In genomic region chr5:173711466-173711865, GRCh38 we compare ENCODE assay signal across 29 cellular contexts.
"Had no signal": no experiment of that assay in that cellular context is flagged by ENCODE, and none has a peak within 500 bp of the region (broad histone marks: within the 10 kb centered on the region; RNA-seq: fewer than 3 reads in every experiment).

No MANE protein-coding gene starts in this region.

- H3K4me1 Mint-ChIP-seq: activated CD4-positive, alpha-beta T cell treated with anti-CD3 and anti-CD28 coated beads for 36 hours; activated CD4-positive, alpha-beta T cell treated with anti-CD3 and anti-CD28 coated beads, Interleukin-2, amount 10 ng/mL, durations not matched to agents 24 days and 14 days; activated CD8-positive, alpha-beta memory T cell treated with anti-CD3 and anti-CD28 coated beads, Interleukin-2, amount 10 ng/mL, durations not matched to agents 7 days and 5 days; activated naive CD4-positive, alpha-beta T cell treated with anti-CD3 and anti-CD28 coated beads, Interleukin-2, amount 50 U/mL, for 24 hours had no signal

- H3K4me3 ChIP-seq: esophagus squamous epithelium, gastroesophageal sphincter had no signal

- ATAC-seq: activated CD4-positive, alpha-beta T cell treated with anti-CD3 and anti-CD28 coated beads for 36 hours; activated CD8-positive, alpha-beta memory T cell treated with anti-CD3 and anti-CD28 coated beads, Interleukin-2, amount 10 ng/mL, durations not matched to agents 7 days and 5 days; activated CD8-positive, alpha-beta T cell treated with anti-CD3 and anti-CD28 coated beads, Interleukin-2, amount 10 ng/mL, durations not matched to agents 7 days and 5 days; effector memory CD8-positive, alpha-beta T cell; gastroesophageal sphincter had no signal

- H3K27me3 ChIP-seq: esophagus squamous epithelium had no signal

- H3K36me3 Mint-ChIP-seq: activated CD4-positive, alpha-beta memory T cell treated with anti-CD3 and anti-CD28 coated beads for 36 hours; activated CD8-positive, alpha-beta memory T cell treated with anti-CD3 and anti-CD28 coated beads, Interleukin-2, amount 10 ng/mL, durations not matched to agents 7 days and 5 days; activated naive CD4-positive, alpha-beta T cell treated with anti-CD3 and anti-CD28 coated beads, Interleukin-2, amount 50 U/mL, for 24 hours; activated naive CD8-positive, alpha-beta T cell treated with anti-CD3 and anti-CD28 coated beads, Interleukin-2, amount 10 ng/mL, durations not matched to agents 7 days and 5 days had no signal

- H3K9me3 ChIP-seq: esophagus squamous epithelium, gastroesophageal sphincter had no signal

- H3K27ac Mint-ChIP-seq: activated CD4-positive, alpha-beta memory T cell treated with anti-CD3 and anti-CD28 coated beads for 36 hours; activated CD4-positive, alpha-beta T cell treated with anti-CD3 and anti-CD28 coated beads for 36 hours; activated CD4-positive, alpha-beta T cell treated with anti-CD3 and anti-CD28 coated beads, Interleukin-2, amount 10 ng/mL, durations not matched to agents 24 days and 14 days; activated CD8-positive, alpha-beta memory T cell treated with anti-CD3 and anti-CD28 coated beads, Interleukin-2, amount 10 ng/mL, durations not matched to agents 7 days and 5 days; activated CD8-positive, alpha-beta T cell treated with anti-CD3 and anti-CD28 coated beads, Interleukin-2, amount 10 ng/mL, durations not matched to agents 7 days and 5 days; activated naive CD4-positive, alpha-beta T cell treated with anti-CD3 and anti-CD28 coated beads for 36 hours; activated naive CD4-positive, alpha-beta T cell treated with anti-CD3 and anti-CD28 coated beads, Interleukin-2, amount 50 U/mL, for 24 hours; activated naive CD8-positive, alpha-beta T cell treated with anti-CD3 and anti-CD28 coated beads, Interleukin-2, amount 10 ng/mL, durations not matched to agents 7 days and 5 days; activated T-helper 1 cell treated with anti-CD3 and anti-CD28 coated beads, Interleukin-12 subunit alpha, Interleukin-12 subunit beta, Interleukin-2, Interleukin-4 antibody, amounts not matched to agents 30 ng/mL and 10 ng/mL and 1 ng/mL, durations not matched to agents 14 hours and 24 hours and 36 hours; activated T-helper 2 cell treated with anti-CD3 and anti-CD28 coated beads, Interferon-gamma antibody, Interleukin-2, Interleukin-4, amounts not matched to agents 10 μg/mL and 5 μg/mL and 100 μg/mL, durations not matched to agents 14 hours and 24 hours and 36 hours; effector memory CD8-positive, alpha-beta T cell had no signal

- H3K9me3 Mint-ChIP-seq: activated CD4-positive, alpha-beta memory T cell treated with anti-CD3 and anti-CD28 coated beads for 36 hours; activated CD4-positive, alpha-beta T cell treated with anti-CD3 and anti-CD28 coated beads, Interleukin-2, amount 10 ng/mL, durations not matched to agents 24 days and 14 days; activated naive CD4-positive, alpha-beta T cell treated with anti-CD3 and anti-CD28 coated beads for 36 hours; activated naive CD4-positive, alpha-beta T cell treated with anti-CD3 and anti-CD28 coated beads, Interleukin-2, amount 50 U/mL, for 24 hours; activated naive CD8-positive, alpha-beta T cell treated with anti-CD3 and anti-CD28 coated beads, Interleukin-2, amount 10 ng/mL, durations not matched to agents 7 days and 5 days; activated T-helper 1 cell treated with anti-CD3 and anti-CD28 coated beads, Interleukin-12 subunit alpha, Interleukin-12 subunit beta, Interleukin-2, Interleukin-4 antibody, amounts not matched to agents 30 ng/mL and 10 ng/mL and 1 ng/mL, durations not matched to agents 14 hours and 24 hours and 36 hours; activated T-helper 2 cell treated with anti-CD3 and anti-CD28 coated beads, Interferon-gamma antibody, Interleukin-2, Interleukin-4, amounts not matched to agents 10 μg/mL and 5 μg/mL and 100 μg/mL, durations not matched to agents 14 hours and 24 hours and 36 hours; effector memory CD8-positive, alpha-beta T cell had no signal

- H3K4me3 Mint-ChIP-seq: activated CD4-positive, alpha-beta memory T cell treated with anti-CD3 and anti-CD28 coated beads for 36 hours; activated CD4-positive, alpha-beta T cell treated with anti-CD3 and anti-CD28 coated beads for 36 hours; activated CD4-positive, alpha-beta T cell treated with anti-CD3 and anti-CD28 coated beads, Interleukin-2, amount 10 ng/mL, durations not matched to agents 24 days and 14 days; activated CD8-positive, alpha-beta memory T cell treated with anti-CD3 and anti-CD28 coated beads, Interleukin-2, amount 10 ng/mL, durations not matched to agents 7 days and 5 days; activated CD8-positive, alpha-beta T cell treated with anti-CD3 and anti-CD28 coated beads, Interleukin-2, amount 10 ng/mL, durations not matched to agents 7 days and 5 days; activated naive CD4-positive, alpha-beta T cell treated with anti-CD3 and anti-CD28 coated beads for 36 hours; activated naive CD4-positive, alpha-beta T cell treated with anti-CD3 and anti-CD28 coated beads, Interleukin-2, amount 50 U/mL, for 24 hours; activated naive CD8-positive, alpha-beta T cell treated with anti-CD3 and anti-CD28 coated beads, Interleukin-2, amount 10 ng/mL, durations not matched to agents 7 days and 5 days; activated T-helper 1 cell treated with anti-CD3 and anti-CD28 coated beads, Interleukin-12 subunit alpha, Interleukin-12 subunit beta, Interleukin-2, Interleukin-4 antibody, amounts not matched to agents 30 ng/mL and 10 ng/mL and 1 ng/mL, durations not matched to agents 14 hours and 24 hours and 36 hours; effector memory CD8-positive, alpha-beta T cell had no signal

- H3K36me3 ChIP-seq: esophagus squamous epithelium, gastroesophageal sphincter had no signal

- DNase-seq: activated CD4-positive, alpha-beta memory T cell treated with anti-CD3 and anti-CD28 coated beads for 36 hours; activated CD4-positive, alpha-beta T cell treated with anti-CD3 and anti-CD28 coated beads for 36 hours; activated CD4-positive, alpha-beta T cell treated with anti-CD3 and anti-CD28 coated beads, Interleukin-2, amount 10 ng/mL, durations not matched to agents 24 days and 14 days; activated CD4-positive, CD25-positive, alpha-beta regulatory T cell; activated CD4-positive, CD25-positive, alpha-beta regulatory T cell treated with anti-CD3 and anti-CD28 coated beads, Interleukin-2, amount 50 U/mL, for 72 hours; activated CD8-positive, alpha-beta memory T cell treated with anti-CD3 and anti-CD28 coated beads, Interleukin-2, amount 10 ng/mL, durations not matched to agents 7 days and 5 days; activated CD8-positive, alpha-beta memory T cell treated with anti-CD3 and anti-CD28 coated beads, Interleukin-2, amount 50 U/mL, for 4 hours; activated CD8-positive, alpha-beta T cell treated with anti-CD3 and anti-CD28 coated beads, Interleukin-2, amount 10 ng/mL, durations not matched to agents 7 days and 5 days; activated effector memory CD4-positive, alpha-beta T cell treated with anti-CD3 and anti-CD28 coated beads, Interleukin-2, amount 50 U/mL, for 16 hours; activated naive CD4-positive, alpha-beta T cell treated with anti-CD3 and anti-CD28 coated beads for 36 hours; activated naive CD8-positive, alpha-beta T cell treated with anti-CD3 and anti-CD28 coated beads, Interleukin-2, amount 10 ng/mL, durations not matched to agents 7 days and 5 days; activated T-cell treated with anti-CD3 and anti-CD28 coated beads, Interleukin-2, amount 50 U/mL, for 1 hour; activated T-cell treated with anti-CD3 and anti-CD28 coated beads, Interleukin-2, amount 50 U/mL, for 48 hours; amniotic stem cell; anterior cingulate cortex; caudate nucleus; cortex of kidney; dermis blood vessel endothelial cell; effector CD4-positive, alpha-beta T cell; effector memory CD8-positive, alpha-beta T cell; esophagus squamous epithelium; foreskin melanocyte; head of caudate nucleus; T-helper 2 cell had no signal

- H3K27ac ChIP-seq: epithelial cell of prostate, esophagus squamous epithelium, gastroesophageal sphincter had no signal

- H3K27me3 Mint-ChIP-seq: activated CD4-positive, alpha-beta memory T cell treated with anti-CD3 and anti-CD28 coated beads for 36 hours; activated CD4-positive, alpha-beta T cell treated with anti-CD3 and anti-CD28 coated beads, Interleukin-2, amount 10 ng/mL, durations not matched to agents 24 days and 14 days; activated naive CD4-positive, alpha-beta T cell treated with anti-CD3 and anti-CD28 coated beads, Interleukin-2, amount 50 U/mL, for 24 hours; activated naive CD8-positive, alpha-beta T cell treated with anti-CD3 and anti-CD28 coated beads, Interleukin-2, amount 10 ng/mL, durations not matched to agents 7 days and 5 days had no signal
